Comparison of ENCODE assay signal across 20 cellular contexts in genomic region chr11:959608-960007, GRCh38.
"Had no signal": no experiment of that assay in that cellular context is flagged by ENCODE, and none has a peak within 500 bp of the region (broad histone marks: within the 10 kb centered on the region; RNA-seq: fewer than 3 reads in every experiment).

No MANE protein-coding gene starts in this region.

- H3K27ac Mint-ChIP-seq: activated B cell treated with CpG ODN at 0.5 μM for 24 hours; activated CD4-positive, alpha-beta memory T cell treated with anti-CD3 and anti-CD28 coated beads for 36 hours; activated CD8-positive, alpha-beta memory T cell treated with anti-CD3 and anti-CD28 coated beads, Interleukin-2, amount 10 ng/mL, durations not matched to agents 7 days and 5 days; activated naive CD4-positive, alpha-beta T cell treated with anti-CD3 and anti-CD28 coated beads, Interleukin-2, amount 50 U/mL, for 24 hours; stimulated activated memory B cell treated with anti-CD40 and anti-IgM and Interleukin-4, amounts not matched to agents 10 μg/mL and 1 μg/mL and 100 μg/mL, for 72 hours had no signal

- DNase-seq: activated B cell treated with CpG ODN at 0.5 μM for 24 hours; activated CD4-positive, alpha-beta memory T cell treated with anti-CD3 and anti-CD28 coated beads for 36 hours; activated CD4-positive, alpha-beta T cell treated with anti-CD3 and anti-CD28 coated beads for 4 hours; activated CD8-positive, alpha-beta memory T cell treated with anti-CD3 and anti-CD28 coated beads, Interleukin-2, amount 10 ng/mL, durations not matched to agents 7 days and 5 days; activated T-cell treated with anti-CD3 and anti-CD28 coated beads, Interleukin-2, amount 50 U/mL, for 1 hour; effector memory CD4-positive, alpha-beta T cell; esophagus squamous epithelium; naive thymus-derived CD4-positive, alpha-beta T cell; ovary; sigmoid colon; stimulated activated CD4-positive, alpha-beta T cell treated with anti-CD3 and anti-CD28 coated beads, Interleukin-4, amount 100 ng/mL, for 4 hours had no signal

- FAIRE-seq: endothelial cell of umbilical vein, islet of Langerhans, TTC549 had no signal

- H3K36me3 ChIP-seq: breast epithelium, ovary had no signal

- H3K27ac ChIP-seq: ascending aorta, breast epithelium, esophagus squamous epithelium, left lung, ovary, sigmoid colon, SK-N-MC had no signal

- H3K9me3 Mint-ChIP-seq: activated B cell treated with CpG ODN at 0.5 μM for 24 hours; activated CD4-positive, alpha-beta memory T cell treated with anti-CD3 and anti-CD28 coated beads for 36 hours; activated naive CD4-positive, alpha-beta T cell treated with anti-CD3 and anti-CD28 coated beads, Interleukin-2, amount 50 U/mL, for 24 hours; stimulated activated memory B cell treated with anti-CD40 and anti-IgM and Interleukin-4, amounts not matched to agents 10 μg/mL and 1 μg/mL and 100 μg/mL, for 72 hours had no signal

- H3K4me3 ChIP-seq: ascending aorta, breast epithelium, esophagus squamous epithelium, left lung, ovary, sigmoid colon, SK-N-MC had no signal

- ATAC-seq: activated CD8-positive, alpha-beta memory T cell treated with anti-CD3 and anti-CD28 coated beads, Interleukin-2, amount 10 ng/mL, durations not matched to agents 7 days and 5 days; left lung; naive thymus-derived CD4-positive, alpha-beta T cell; stimulated activated memory B cell treated with anti-CD40 and anti-IgM and Interleukin-4, amounts not matched to agents 10 μg/mL and 1 μg/mL and 100 μg/mL, for 72 hours had no signal

- H3K27me3 ChIP-seq: ascending aorta, breast epithelium, esophagus squamous epithelium, left lung, ovary, sigmoid colon had no signal

- H3K27me3 Mint-ChIP-seq: activated B cell treated with CpG ODN at 0.5 μM for 24 hours; activated CD4-positive, alpha-beta memory T cell treated with anti-CD3 and anti-CD28 coated beads for 36 hours; activated CD8-positive, alpha-beta memory T cell treated with anti-CD3 and anti-CD28 coated beads, Interleukin-2, amount 10 ng/mL, durations not matched to agents 7 days and 5 days; activated naive CD4-positive, alpha-beta T cell treated with anti-CD3 and anti-CD28 coated beads, Interleukin-2, amount 50 U/mL, for 24 hours; naive thymus-derived CD4-positive, alpha-beta T cell; stimulated activated memory B cell treated with anti-CD40 and anti-IgM and Interleukin-4, amounts not matched to agents 10 μg/mL and 1 μg/mL and 100 μg/mL, for 72 hours had no signal

- H3K4me1 ChIP-seq: ascending aorta had no signal

- H3K9me3 ChIP-seq: ascending aorta, breast epithelium, esophagus squamous epithelium, left lung, ovary, sigmoid colon had no signal

- H3K4me3 Mint-ChIP-seq: activated B cell treated with CpG ODN at 0.5 μM for 24 hours; activated CD4-positive, alpha-beta memory T cell treated with anti-CD3 and anti-CD28 coated beads for 36 hours; activated CD8-positive, alpha-beta memory T cell treated with anti-CD3 and anti-CD28 coated beads, Interleukin-2, amount 10 ng/mL, durations not matched to agents 7 days and 5 days; activated naive CD4-positive, alpha-beta T cell treated with anti-CD3 and anti-CD28 coated beads, Interleukin-2, amount 50 U/mL, for 24 hours; naive thymus-derived CD4-positive, alpha-beta T cell; stimulated activated memory B cell treated with anti-CD40 and anti-IgM and Interleukin-4, amounts not matched to agents 10 μg/mL and 1 μg/mL and 100 μg/mL, for 72 hours had no signal
